36 cellular contexts compared by ENCODE assay signal in the genomic region with DNA sequence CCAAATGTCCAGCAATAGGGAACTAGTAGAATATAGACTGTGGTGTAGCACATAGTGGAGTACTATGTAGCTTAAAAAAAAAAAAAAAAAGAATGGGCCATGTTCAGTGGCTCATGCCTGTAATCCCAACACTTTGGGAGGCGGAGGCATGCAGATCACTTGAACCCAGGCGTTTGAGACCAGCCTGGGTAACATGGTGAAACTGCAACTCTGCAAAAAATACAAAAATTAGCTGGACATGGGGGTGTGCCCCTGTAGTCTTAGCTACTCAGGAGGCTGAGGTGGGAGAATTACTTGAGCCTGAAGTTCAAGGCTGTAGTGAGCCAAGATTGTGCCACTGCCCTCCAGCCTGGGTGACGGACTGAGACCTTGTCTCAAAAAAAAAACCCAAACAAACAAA.
DNase-seq lines count a peak whose midpoint lies in the region; ATAC-seq, FAIRE-seq and TF ChIP-seq lines count a peak whose summit lies in the region.
"Had no signal": no experiment of that assay in that cellular context is flagged by ENCODE, and none has a peak within 500 bp of the region (broad histone marks: within the 10 kb centered on the region; RNA-seq: fewer than 3 reads in every experiment).

No MANE protein-coding gene starts in this region.

- WGBS in HepG2 (ENCODE audit: low lambda C conversion rate): 91% methylated on average over 3 of the region's 3 CpGs
- WGBS in right lobe of liver (ENCODE audit: insufficient coverage, low coverage, low lambda C conversion rate, missing lambda C conversion rate): 85% methylated on average over 3 of the region's 3 CpGs
- 41% methylated on average over 3 of the region's 3 CpGs for WGBS in A549 (ENCODE audit: missing lambda C conversion rate)
- WGBS in trophoblast cell (ENCODE audit: extremely low coverage, insufficient coverage, insufficient read length): no CpG with 5 or more reads among the region's 3 CpGs

- H3K79me2 ChIP-seq in HepG2 (ENCODE audit: insufficient read depth, low read length): peaks cover 25% of the 10 kb centered on the region
- H3K79me2 ChIP-seq in Karpas-422 (ENCODE audit: low read length): no peaks in the 10 kb centered on the region
- H3K79me2 ChIP-seq in trophoblast cell (ENCODE audit: control insufficient read depth, insufficient read depth, low read length, poor library complexity): no peaks in the 10 kb centered on the region

- TF ChIP-seq CTCF in HepG2 (CRISPR knock-in tag; IDR thresholded peaks at IDR 0.05) (no peak), right lobe of liver (IDR thresholded peaks at IDR 0.05) (no peak), A549 (IDR thresholded peaks at IDR 0.05) (no peak)

- H4K12ac ChIP-seq in trophoblast cell (ENCODE audit: low read depth, low read length): no peak overlapping the region

- no peak overlapping the region for H3K4me2 ChIP-seq in HepG2 (ENCODE audit: low read depth, low read length)
- no peak overlapping the region for H3K4me2 ChIP-seq in A549
- no peak overlapping the region for H3K4me2 ChIP-seq in Karpas-422 (ENCODE audit: low read depth, low read length, poor library complexity, severe bottlenecking)
- H3K4me2 ChIP-seq in trophoblast cell (ENCODE audit: low read length): no peak overlapping the region
- H3K4me2 ChIP-seq: BLaER1; BLaER1 treated with 17β-estradiol and CSF1 and Interleukin-3, amounts not matched to agents 10 nM and 100 nM had no signal

- FAIRE-seq in HepG2 (lab: Jason Lieb, UNC): no peak
- no peak for FAIRE-seq in A549 (lab: Jason Lieb, UNC)
- FAIRE-seq: A204.1, D721Med had no signal

- H3K23ac ChIP-seq in trophoblast cell (ENCODE audit: low read length): no peak overlapping the region

- no peaks in the 10 kb centered on the region for H3K9me2 ChIP-seq in Karpas-422 (replicated peaks; ENCODE audit: insufficient read depth, low read length)

- no peak overlapping the region for H2BK120ac ChIP-seq in trophoblast cell (ENCODE audit: insufficient read depth, low read length, poor library complexity)

- no peak overlapping the region for H2BK5ac ChIP-seq in trophoblast cell (ENCODE audit: low read depth, low read length, poor library complexity)

- H3K4me1 Mint-ChIP-seq in T-helper 2 cell treated with Interferon-gamma antibody and Interleukin-4, amounts not matched to agents 5 μg/mL and 100 μg/mL, for 36 hours (ENCODE audit: low read depth): no peaks in the 10 kb centered on the region
- H3K4me1 Mint-ChIP-seq: B cell; CD14-positive monocyte; CD4-positive, alpha-beta memory T cell; CD4-positive, CD25-positive, alpha-beta regulatory T cell had no signal

- no peak overlapping the region for H3K4me3 Mint-ChIP-seq in T-helper 2 cell treated with Interferon-gamma antibody and Interleukin-4, amounts not matched to agents 5 μg/mL and 100 μg/mL, for 36 hours
- H3K4me3 Mint-ChIP-seq: B cell; CD14-positive monocyte; CD4-positive, alpha-beta memory T cell; CD4-positive, alpha-beta T cell; CD4-positive, CD25-positive, alpha-beta regulatory T cell; CD8-positive, alpha-beta memory T cell; CD8-positive, alpha-beta T cell had no signal

- H3K18ac ChIP-seq in trophoblast cell (ENCODE audit: low read length): peak overlapping the region; percentile 54

- no peaks in the 10 kb centered on the region for H3K27me3 ChIP-seq in HepG2 (ENCODE audit: control insufficient read depth in 1 of 2, insufficient read depth in 2 of 2, low read length in 2 of 2)
- H3K27me3 ChIP-seq in right lobe of liver: no peaks in the 10 kb centered on the region
- no peaks in the 10 kb centered on the region for H3K27me3 ChIP-seq in Karpas-422 (ENCODE audit: low read length)
- H3K27me3 ChIP-seq in trophoblast cell (ENCODE audit: insufficient read depth, low read length): no peaks in the 10 kb centered on the region
- H3K27me3 ChIP-seq: BE2C, BLaER1 had no signal

- CTCF ChIA-PET in HepG2 (lab: Yijun Ruan, JAX; ENCODE audit: low intra/inter-chr PET ratio, low total read pairs) (no interaction called here), A549 (lab: Yijun Ruan, JAX) (interaction anchor here (0.6 kb wide), 1 partner anchor 55 kb away, joined by 3 read pairs; no protein-coding TSS in a partner anchor)

- H3K14ac ChIP-seq in trophoblast cell (ENCODE audit: low read length): no peak overlapping the region

- H3K27ac Mint-ChIP-seq in T-helper 2 cell treated with Interferon-gamma antibody and Interleukin-4, amounts not matched to agents 5 μg/mL and 100 μg/mL, for 36 hours: no peak overlapping the region
- H3K27ac Mint-ChIP-seq: B cell; CD14-positive monocyte; CD4-positive, alpha-beta memory T cell; CD4-positive, alpha-beta T cell; CD4-positive, CD25-positive, alpha-beta regulatory T cell; CD8-positive, alpha-beta T cell had no signal

- no peaks in the 10 kb centered on the region for H3K36me3 Mint-ChIP-seq in T-helper 2 cell treated with Interferon-gamma antibody and Interleukin-4, amounts not matched to agents 5 μg/mL and 100 μg/mL, for 36 hours (ENCODE audit: low read depth)
- H3K36me3 Mint-ChIP-seq: CD4-positive, alpha-beta memory T cell; CD4-positive, CD25-positive, alpha-beta regulatory T cell; CD8-positive, alpha-beta T cell had no signal

- POLR2A ChIA-PET in HepG2 (lab: Yijun Ruan, JAX) (no interaction called here), A549 (lab: Yijun Ruan, JAX) (no interaction called here)

- H3K4me1 ChIP-seq in HepG2 (ENCODE audit: insufficient read depth, low read length) (peaks cover 9% of the 10 kb centered on the region; the same call in 1 of the 2 replicates), right lobe of liver (peaks cover 0 to 14% (median 7%) of the 10 kb centered on the region in 4 donors), A549 (no peaks in the 10 kb centered on the region), Karpas-422 (ENCODE audit: low read length) (peaks cover 27% of the 10 kb centered on the region), trophoblast cell (ENCODE audit: control insufficient read depth in 1 of 2, insufficient read depth in 2 of 2, low read length in 2 of 2) (peaks cover 5 to 13% of the 10 kb centered on the region in 2 experiments)
- H3K4me1 ChIP-seq: BLaER1; BLaER1 treated with 17β-estradiol and CSF1 and Interleukin-3, amounts not matched to agents 10 nM and 100 nM; Caco-2 had no signal

- no peak overlapping the region for H3K27ac ChIP-seq in HepG2 (ENCODE audit: extremely low read length, insufficient read depth, low read length)
- no peak overlapping the region for H3K27ac ChIP-seq in right lobe of liver
- no peak overlapping the region for H3K27ac ChIP-seq in A549
- H3K27ac ChIP-seq in Karpas-422 (ENCODE audit: low read length): no peak overlapping the region
- H3K27ac ChIP-seq in trophoblast cell (ENCODE audit: low read depth, low read length): no peak overlapping the region
- H3K27ac ChIP-seq: 22Rv1; BLaER1; BLaER1 treated with 17β-estradiol and CSF1 and Interleukin-3, amounts not matched to agents 10 nM and 100 nM; C4-2B had no signal

- in situ Hi-C loops in HepG2 (cut with HindIII; ENCODE audit: extremely low pct_ligation_motif_present, low pct_unique_long_range_greater_than_20kb): no loop called here

- H4K91ac ChIP-seq in trophoblast cell (ENCODE audit: low read depth, low read length): no peak overlapping the region

- no peak overlapping the region for H3K4me3 ChIP-seq in HepG2 (replicated peaks in 1 of 3; ENCODE audit: insufficient read depth in 1 of 3, low read depth in 2 of 3, low read length in 3 of 3)
- no peak overlapping the region for H3K4me3 ChIP-seq in right lobe of liver
- no peak overlapping the region for H3K4me3 ChIP-seq in A549
- H3K4me3 ChIP-seq in Karpas-422 (ENCODE audit: low read length): no peak overlapping the region
- H3K4me3 ChIP-seq in trophoblast cell (ENCODE audit: low read depth, low read length): no peak overlapping the region
- H3K4me3 ChIP-seq: BLaER1; BLaER1 treated with 17β-estradiol and CSF1 and Interleukin-3, amounts not matched to agents 10 nM and 100 nM had no signal

- TF ChIP-seq EP300 in HepG2 (IDR thresholded peaks at IDR 0.05; ENCODE audit: low read depth in 2 of 2, low read length in 2 of 2) (no peak), HepG2 (CRISPR knock-in tag; IDR thresholded peaks at IDR 0.05; ENCODE audit: borderline replicate concordance) (no peak), A549 (IDR thresholded peaks at IDR 0.05) (no peak)

- intact Hi-C loops in HepG2 (cut with micrococcal nuclease; ENCODE audit: unreplicated experiment): no loop called here
- intact Hi-C loops in right lobe of liver (cut with DNase I): no loop called here

- H4K20me1 ChIP-seq in HepG2 (ENCODE audit: insufficient read depth, low read length): no peaks in the 10 kb centered on the region
- H4K20me1 ChIP-seq in Karpas-422 (ENCODE audit: insufficient read depth, low read depth, low read length): no peaks in the 10 kb centered on the region
- H4K20me1 ChIP-seq: BLaER1; BLaER1 treated with 17β-estradiol and CSF1 and Interleukin-3, amounts not matched to agents 10 nM and 100 nM had no signal

- H3K4ac ChIP-seq in trophoblast cell (ENCODE audit: low read depth, low read length): no peak overlapping the region

- H2AK5ac ChIP-seq in trophoblast cell (ENCODE audit: low read length): no peak overlapping the region

- no peak overlapping the region for H4K8ac ChIP-seq in trophoblast cell (ENCODE audit: low read depth, low read length)

- H3K9me3 ChIP-seq in HepG2 (ENCODE audit: low read length) (no peaks in the 10 kb centered on the region), right lobe of liver (no peaks in the 10 kb centered on the region), A549 (no peaks in the 10 kb centered on the region), Karpas-422 (ENCODE audit: low read length) (no peaks in the 10 kb centered on the region), trophoblast cell (ENCODE audit: insufficient read depth, low read depth, low read length) (peaks cover 4% of the 10 kb centered on the region)
- H3K9me3 ChIP-seq: BE2C, Caco-2 had no signal

- no peak overlapping the region for H2BK12ac ChIP-seq in trophoblast cell (ENCODE audit: low read length)

- H3K9me3 Mint-ChIP-seq in T-helper 2 cell treated with Interferon-gamma antibody and Interleukin-4, amounts not matched to agents 5 μg/mL and 100 μg/mL, for 36 hours: no peaks in the 10 kb centered on the region
- H3K9me3 Mint-ChIP-seq: CD4-positive, alpha-beta T cell; CD8-positive, alpha-beta memory T cell; CD8-positive, alpha-beta T cell had no signal

- H3K36me3 ChIP-seq in HepG2 (replicated peaks in 1 of 2; ENCODE audit: control insufficient read depth in 1 of 2, insufficient read depth in 2 of 2, low read length in 2 of 2) (peaks cover 4 to 5% of the 10 kb centered on the region in 2 experiments; a peak in 4 of 5 replicates), right lobe of liver (no peaks in the 10 kb centered on the region), Karpas-422 (ENCODE audit: insufficient read depth, low read length) (no peaks in the 10 kb centered on the region), trophoblast cell (ENCODE audit: control insufficient read depth in 1 of 2, insufficient read depth in 2 of 2, low read length in 2 of 2) (peaks cover 5 to 15% of the 10 kb centered on the region in 2 experiments)
- H3K36me3 ChIP-seq: BE2C; BLaER1; BLaER1 treated with 17β-estradiol and CSF1 and Interleukin-3, amounts not matched to agents 10 nM and 100 nM had no signal

- peaks cover 22% of the 10 kb centered on the region for H3K27me3 Mint-ChIP-seq in T-helper 2 cell treated with Interferon-gamma antibody and Interleukin-4, amounts not matched to agents 5 μg/mL and 100 μg/mL, for 36 hours (ENCODE audit: low read depth)
- H3K27me3 Mint-ChIP-seq: B cell; CD4-positive, alpha-beta memory T cell; CD4-positive, alpha-beta T cell; CD8-positive, alpha-beta memory T cell had no signal

- DNase-seq in HepG2 (ENCODE audit: low spot score): no peak
- DNase-seq in right lobe of liver: no peak
- no peak for DNase-seq in A549 (ENCODE audit: low read depth in 1 of 2, low spot score in 1 of 2)
- DNase-seq in Karpas-422: peak; percentile 23
- no peak for DNase-seq in trophoblast cell
- DNase-seq in activated T-cell treated with anti-CD3 and anti-CD28 coated beads, Interleukin-2, amount 50 U/mL, for 48 hours: no peak
- DNase-seq in T-helper 2 cell treated with Interferon-gamma antibody and Interleukin-4, amounts not matched to agents 5 μg/mL and 100 μg/mL, for 36 hours (ENCODE audit: low spot score): no peak
- DNase-seq in hepatic stellate cell (ENCODE audit: low spot score): no peak
- DNase-seq: 8988T; ACHN; AML-193; BE2C; C1 segment of cervical spinal cord; Caco-2; Calu3; CD4-positive, alpha-beta memory T cell; CD4-positive, alpha-beta T cell; CD4-positive, CD25-positive, alpha-beta regulatory T cell; CD8-positive, alpha-beta memory T cell; CD8-positive, alpha-beta T cell; COR-L47; DMS 273 treated with DMSO at 0.1 percent for 48 hours; DMS153; DMS53; DMS79; DMS79 treated with DMSO at 0.1 percent for 48 hours; DND-41; EL had no signal

- H3K9ac ChIP-seq in HepG2 (ENCODE audit: insufficient read depth, low read depth, low read length): no peak overlapping the region
- H3K9ac ChIP-seq in Karpas-422 (ENCODE audit: low read length): no peak overlapping the region
- no peak overlapping the region for H3K9ac ChIP-seq in trophoblast cell (ENCODE audit: low read length)
- H3K9ac ChIP-seq: BLaER1; BLaER1 treated with 17β-estradiol and CSF1 and Interleukin-3, amounts not matched to agents 10 nM and 100 nM had no signal

- no peak for ATAC-seq in HepG2
- no peak for ATAC-seq in right lobe of liver
- ATAC-seq in A549: no peak
- ATAC-seq: CD8-positive, alpha-beta T cell had no signal

- TF ChIP-seq POLR2A in HepG2 (IDR thresholded peaks at IDR 0.05; ENCODE audit: insufficient read depth in 1 of 2, low read depth in 2 of 2, low read length in 2 of 2): no peak
- no peak for TF ChIP-seq POLR2A in right lobe of liver (IDR thresholded peaks at IDR 0.05)
- no peak for TF ChIP-seq POLR2A in A549 (IDR thresholded peaks at IDR 0.05; ENCODE audit: low read length)

- no peak for TF ChIP-seq RAD21 in HepG2 (CRISPR knock-in tag; IDR thresholded peaks at IDR 0.05)
- TF ChIP-seq RAD21 in A549 (conservative IDR thresholded peaks at IDR 0.05 in 1 of 2, IDR thresholded peaks at IDR 0.05 in 1 of 2): no peak

- BruUV-seq in HepG2 (replicated peaks; lab: Mats Ljungman, UMichigan): no TSS peak

- H3K79me1 ChIP-seq in trophoblast cell (ENCODE audit: low read length): peaks cover 10% of the 10 kb centered on the region

- H2AFZ ChIP-seq in HepG2 (ENCODE audit: low read length) (no peak overlapping the region), Karpas-422 (ENCODE audit: low read length) (no peak overlapping the region), trophoblast cell (ENCODE audit: insufficient read depth, low read length, poor library complexity) (no peak overlapping the region)
